Comparison of ENCODE assay signal across 8 cellular contexts in the genomic region with DNA sequence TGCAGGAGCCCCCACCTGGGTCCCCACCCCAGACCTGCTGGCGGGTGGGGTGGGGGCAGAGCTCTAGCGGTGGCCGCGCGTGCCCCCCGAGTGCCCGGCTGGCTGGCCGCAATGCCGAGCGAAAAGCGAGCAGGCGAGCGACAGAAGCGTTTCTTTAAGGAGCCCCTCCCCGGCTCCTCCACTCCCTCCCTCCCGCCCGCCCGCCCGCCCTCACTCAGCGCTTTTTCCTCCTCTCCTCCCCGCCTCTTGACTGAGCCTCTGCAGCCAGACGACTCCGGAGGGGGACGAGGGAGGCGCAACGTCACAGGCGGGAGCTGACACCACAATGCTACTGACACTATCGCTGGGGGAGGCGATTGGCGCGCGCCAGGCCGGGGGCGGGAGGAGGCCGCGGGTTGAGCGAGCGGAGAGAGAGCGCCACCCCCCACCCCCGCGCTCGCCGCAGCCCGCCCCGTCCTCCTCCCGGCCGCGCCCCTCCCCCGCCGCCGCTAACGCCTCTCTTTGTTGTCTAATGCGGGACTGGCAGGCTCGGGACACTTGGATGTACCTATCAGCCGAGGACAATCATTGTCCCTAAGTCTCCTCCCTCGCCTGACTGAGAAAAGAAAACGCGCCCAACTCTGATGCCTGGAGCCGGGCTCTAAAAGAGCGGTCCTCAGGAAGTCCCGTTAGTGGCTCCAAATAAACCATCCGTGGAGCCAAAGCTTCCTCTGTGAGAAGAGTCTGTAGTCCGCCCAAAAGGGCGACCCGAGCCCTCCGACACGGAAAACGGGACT. TPM values are rescaled to one million over a fixed set of nuclear protein-coding genes. Genes with fewer than 3 reads are reported as not detected.
DNase-seq lines count a peak whose midpoint lies in the region; ATAC-seq, FAIRE-seq and TF ChIP-seq lines count a peak whose summit lies in the region.

A gene (minus strand): TSS at position 127 of the 776 bp plus-strand sequence. CDS start 313 bp downstream, outside the sequence.

- TF ChIP-seq CTCF in AG09319 (IDR thresholded peaks at IDR 0.05; ENCODE audit: low read depth, low read length), result no peak
- TF ChIP-seq CTCF in chondrocyte (IDR thresholded peaks at IDR 0.05), result no peak

- H3K9me3 Mint-ChIP-seq in activated CD4-positive, alpha-beta T cell treated with anti-CD3 and anti-CD28 coated beads for 36 hours (ENCODE audit: low read depth), result no peaks in the 10 kb centered on the region
- H3K9me3 Mint-ChIP-seq in chondrocyte (ENCODE audit: low read depth), result no peaks in the 10 kb centered on the region

- DNase-seq in AG09319 (ENCODE audit: extremely low read depth, low read depth), result peak; percentile 95
- peak; percentile 82 for DNase-seq in GM19239 (ENCODE audit: insufficient read length, low spot score)
- DNase-seq in NCI-H460 (ENCODE audit: extremely low read depth, low read depth), result peak; percentile 97
- peak; percentile 98 for DNase-seq in activated CD4-positive, alpha-beta T cell treated with anti-CD3 and anti-CD28 coated beads for 36 hours
- DNase-seq in chondrocyte (ENCODE audit: low spot score), result peak; percentile 98
- DNase-seq in kidney glomerular epithelial cell (lab: John Stamatoyannopoulos, UW), result peak; percentile 88
- peak; percentile 96 for DNase-seq in stimulated activated CD4-positive, alpha-beta T cell treated with anti-CD3 and anti-CD28 coated beads, Interleukin-15, amount 100 ng/mL, for 24 hours

- intact Hi-C loops in activated CD4-positive, alpha-beta T cell treated with anti-CD3 and anti-CD28 coated beads for 36 hours (cut with DNase I, micrococcal nuclease), result loop anchor here (1.0 to 10.0 kb wide), 11 partner anchors 153 to 1891 kb away; a partner anchor contains a TSS

- POLR2A ChIA-PET in activated CD4-positive, alpha-beta T cell treated with anti-CD3 and anti-CD28 coated beads for 36 hours (lab: Charles Lee), result interaction anchor here (1.3 kb wide), 1 partner anchor 749 kb away, joined by 3 read pairs; no protein-coding TSS in a partner anchor

- no peaks in the 10 kb centered on the region for H3K36me3 Mint-ChIP-seq in activated CD4-positive, alpha-beta T cell treated with anti-CD3 and anti-CD28 coated beads for 36 hours (ENCODE audit: low read depth)
- H3K36me3 Mint-ChIP-seq in chondrocyte (ENCODE audit: low read depth), result peaks cover 13% of the 10 kb centered on the region

- FAIRE-seq in GM19239 (lab: Jason Lieb, UNC), result peak; percentile 53

- peak; percentile 68 for ATAC-seq in HG03439 (IDR thresholded peaks at IDR 0.05; ENCODE audit: unreplicated experiment)
- ATAC-seq in activated CD4-positive, alpha-beta T cell treated with anti-CD3 and anti-CD28 coated beads for 36 hours, result peak; percentile 83

- peak within 1 kb of the TSS; percentile 85 for H3K27ac Mint-ChIP-seq in activated CD4-positive, alpha-beta T cell treated with anti-CD3 and anti-CD28 coated beads for 36 hours
- peak within 1 kb of the TSS; percentile 95 for H3K27ac Mint-ChIP-seq in chondrocyte (ENCODE audit: unreplicated experiment)

- H3K4me1 Mint-ChIP-seq in activated CD4-positive, alpha-beta T cell treated with anti-CD3 and anti-CD28 coated beads for 36 hours, result peaks cover 12% of the 10 kb centered on the region
- peaks cover 24% of the 10 kb centered on the region for H3K4me1 Mint-ChIP-seq in chondrocyte (ENCODE audit: low read depth)

- H3K27me3 Mint-ChIP-seq in activated CD4-positive, alpha-beta T cell treated with anti-CD3 and anti-CD28 coated beads for 36 hours, result peaks cover 21% of the 10 kb centered on the region
- no peaks in the 10 kb centered on the region for H3K27me3 Mint-ChIP-seq in chondrocyte (ENCODE audit: low read depth)

- CTCF ChIA-PET in activated CD4-positive, alpha-beta T cell treated with anti-CD3 and anti-CD28 coated beads for 36 hours (lab: Charles Lee), result interaction anchor here (0.6 to 0.8 kb wide), 3 partner anchors 160 to 712 kb away, joined by 3 to 4 read pairs (median 3); no protein-coding TSS in a partner anchor

- peak within 1 kb of the TSS; percentile 81 for H3K4me3 Mint-ChIP-seq in activated CD4-positive, alpha-beta T cell treated with anti-CD3 and anti-CD28 coated beads for 36 hours
- H3K4me3 Mint-ChIP-seq in chondrocyte (ENCODE audit: unreplicated experiment), result peak within 1 kb of the TSS; percentile 92

RNA-seq across cellular contexts. Expression of the gene that starts here (rescaled TPM):
- total RNA-seq in NCI-H460 (2014; rRNA removed; shearing (Covaris generic)), result 3.6 and 5.2 TPM in 2 replicates
- 0.98 and 3.3 TPM in 2 replicates for polyA plus RNA-seq in NCI-H460 (2014; cell fraction: nucleus; rRNA removed)
- 1 to 10 TPM; 1.2 to 1.3 TPM for total RNA-seq in activated CD4-positive, alpha-beta T cell treated with anti-CD3 and anti-CD28 coated beads for 36 hours
- 25.5 to 55.8 TPM (median 52.7 TPM) in 3 replicates for total RNA-seq in chondrocyte

Comparison
In these comparisons a context has a peak if more than half of its experiments do, and no peak if none do; other contexts are left out.
1. Peak in every context shown above with its lines: DNase-seq and ATAC-seq.